Comparison of ENCODE assay signal across 19 cellular contexts in genomic region chr21:42471716-42472330, GRCh38. TPM values are rescaled to one million over a fixed set of nuclear protein-coding genes. Genes with fewer than 3 reads are reported as not detected.
"Had no signal": no experiment of that assay in that cellular context is flagged by ENCODE, and none has a peak within 500 bp of the region (broad histone marks: within the 10 kb centered on the region; RNA-seq: fewer than 3 reads in every experiment).

No MANE protein-coding gene starts in this region.

- H3K36me3 ChIP-seq: colonic mucosa, esophagus squamous epithelium, pancreas, thyroid gland, uterus had no signal

- H3K4me1 ChIP-seq: uterus had no signal

- H3K27ac ChIP-seq: body of pancreas, colonic mucosa, esophagus squamous epithelium, pancreas, thyroid gland, uterus had no signal

- FAIRE-seq: endothelial cell of umbilical vein, pancreas had no signal

- H3K9me3 ChIP-seq: body of pancreas, colonic mucosa, esophagus squamous epithelium, pancreas, thyroid gland, uterus had no signal

- H3K4me3 ChIP-seq: body of pancreas, colonic mucosa, esophagus squamous epithelium, pancreas, thyroid gland, uterus had no signal

- H3K27me3 ChIP-seq: body of pancreas, colonic mucosa, esophagus squamous epithelium, pancreas, thyroid gland, uterus had no signal

- ATAC-seq: activated T-cell treated with anti-CD3 and anti-CD28 coated beads, Interleukin-2, amount 50 U/mL, for 4 hours; body of pancreas; pancreas; stimulated activated effector memory CD8-positive, alpha-beta T cell treated with anti-CD3 and anti-CD28 coated beads, Interleukin-12 subunit alpha, Interleukin-12 subunit beta, amount 100 ng/mL, for 72 hours had no signal

- DNase-seq: activated CD4-positive, alpha-beta T cell treated with anti-CD3 and anti-CD28 coated beads, Interleukin-2, amount 50 U/mL, for 1 hour; activated CD4-positive, CD25-positive, alpha-beta regulatory T cell; activated gamma-delta T cell treated with Interleukin-2 at 50 U/mL for 16 hours; activated naive CD8-positive, alpha-beta T cell treated with anti-CD3 and anti-CD28 coated beads for 36 hours; activated T-cell treated with anti-CD3 and anti-CD28 coated beads, Interleukin-2, amount 50 U/mL, for 4 hours; amygdala; body of pancreas; central memory CD4-positive, alpha-beta T cell; colonic mucosa; esophagus squamous epithelium; glutamatergic neuron; kidney glomerular epithelial cell; pancreas; stimulated activated CD4-positive, alpha-beta T cell treated with anti-CD3 and anti-CD28 coated beads, Interleukin-12 subunit alpha, Interleukin-12 subunit beta, amount 100 ng/mL, for 4 hours; thyroid gland; uterus had no signal

RNA-seq across cellular contexts. Expression of gene RSPH1, which starts 24.2 kb away (rescaled TPM):
- total RNA-seq: activated T-cell treated with anti-CD3 and anti-CD28 coated beads, Interleukin-2, amount 50 U/mL, for 4 hours; endothelial cell of umbilical vein; fibroblast of villous mesenchyme had no signal
